ENCODE assay signal across 16 cellular contexts in the genomic region with DNA sequence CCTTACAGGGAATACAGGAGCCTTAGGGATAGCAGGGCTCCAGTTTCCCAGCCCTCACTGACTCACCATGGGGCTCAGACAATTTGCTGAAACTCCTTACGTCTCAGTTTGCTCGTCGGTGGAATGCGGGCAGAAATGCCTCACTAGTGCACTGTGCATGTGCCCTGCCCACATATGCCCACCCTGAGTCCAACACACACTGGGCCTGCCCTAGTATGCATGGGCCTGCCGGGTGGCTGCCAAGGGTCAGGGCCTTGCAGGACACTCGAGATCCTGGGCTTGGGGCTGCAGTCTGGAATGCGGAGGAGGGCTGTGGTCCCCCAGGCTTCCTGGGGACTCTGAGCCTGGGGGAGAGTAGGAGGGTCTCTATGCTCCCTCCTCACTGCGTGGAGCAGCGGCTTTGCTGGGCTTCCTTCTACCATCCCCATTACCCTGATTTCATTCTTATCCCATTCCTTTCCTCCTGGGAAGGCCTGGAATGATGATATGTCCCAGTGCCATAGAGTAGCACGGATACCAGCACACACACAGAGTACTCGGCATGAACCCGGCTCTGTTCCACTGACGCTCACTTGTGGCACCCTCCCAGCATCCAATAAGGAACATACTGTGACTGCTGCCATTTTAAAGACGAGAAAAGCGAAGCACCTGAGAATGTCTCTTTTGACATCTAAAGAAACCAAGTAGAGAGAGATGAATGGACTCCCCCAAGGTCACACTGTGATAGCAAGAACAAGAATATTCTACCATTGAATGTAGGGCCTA.
A peak's percentile ranks its signal among the peaks of the same experiment; 100 is the strongest.
DNase-seq lines count a peak whose midpoint lies in the region; ATAC-seq and TF ChIP-seq lines count a peak whose summit lies in the region.
"Had no signal": no experiment of that assay in that cellular context is flagged by ENCODE, and none has a peak within 500 bp of the region (broad histone marks: within the 10 kb centered on the region; RNA-seq: fewer than 3 reads in every experiment).

No MANE protein-coding gene starts in this region.

- no peaks in the 10 kb centered on the region for H3K36me3 Mint-ChIP-seq in activated CD4-positive, alpha-beta T cell treated with anti-CD3 and anti-CD28 coated beads, Interleukin-2, amount 10 ng/mL, durations not matched to agents 7 days and 5 days (ENCODE audit: low read depth)
- H3K36me3 Mint-ChIP-seq: activated naive CD4-positive, alpha-beta T cell treated with anti-CD3 and anti-CD28 coated beads, Interleukin-2, amount 50 U/mL, for 24 hours; mesothelial cell of epicardium had no signal

- peak overlapping the region; percentile 98 for H3K27ac ChIP-seq in Panc1 (ENCODE audit: low read length)
- H3K27ac ChIP-seq: transverse colon had no signal

- no peaks in the 10 kb centered on the region for H3K9me3 Mint-ChIP-seq in activated CD4-positive, alpha-beta T cell treated with anti-CD3 and anti-CD28 coated beads, Interleukin-2, amount 10 ng/mL, durations not matched to agents 7 days and 5 days
- H3K9me3 Mint-ChIP-seq: activated naive CD4-positive, alpha-beta T cell treated with anti-CD3 and anti-CD28 coated beads, Interleukin-2, amount 50 U/mL, for 24 hours; mesothelial cell of epicardium had no signal

- no peak overlapping the region for H3K27ac Mint-ChIP-seq in activated CD4-positive, alpha-beta T cell treated with anti-CD3 and anti-CD28 coated beads, Interleukin-2, amount 10 ng/mL, durations not matched to agents 7 days and 5 days
- H3K27ac Mint-ChIP-seq: activated naive CD4-positive, alpha-beta T cell treated with anti-CD3 and anti-CD28 coated beads, Interleukin-2, amount 50 U/mL, for 24 hours; mesothelial cell of epicardium had no signal

- H3K4me1 ChIP-seq in Panc1 (ENCODE audit: control insufficient read depth, insufficient read depth, low read length): peaks cover 73% of the 10 kb centered on the region

- in situ Hi-C loops in Panc1 (cut with HindIII; ENCODE audit: low pct_unique_long_range_greater_than_20kb, low sequenced_read_pairs): no loop called here

- no peak overlapping the region for H3K4me3 ChIP-seq in Panc1 (ENCODE audit: low read depth in 2 of 2, low read length in 2 of 2)
- H3K4me3 ChIP-seq: transverse colon had no signal

- TF ChIP-seq CTCF in Panc1 (IDR thresholded peaks at IDR 0.05): no peak

- no peak overlapping the region for H3K4me3 Mint-ChIP-seq in activated CD4-positive, alpha-beta T cell treated with anti-CD3 and anti-CD28 coated beads, Interleukin-2, amount 10 ng/mL, durations not matched to agents 7 days and 5 days
- H3K4me3 Mint-ChIP-seq: activated naive CD4-positive, alpha-beta T cell treated with anti-CD3 and anti-CD28 coated beads, Interleukin-2, amount 50 U/mL, for 24 hours; mesothelial cell of epicardium had no signal

- H3K36me3 ChIP-seq in Panc1 (ENCODE audit: control insufficient read depth, insufficient read depth, low read length): no peaks in the 10 kb centered on the region
- H3K36me3 ChIP-seq: transverse colon had no signal

- no peaks in the 10 kb centered on the region for H3K27me3 ChIP-seq in Panc1 (ENCODE audit: control insufficient read depth, insufficient read depth, low read length)
- H3K27me3 ChIP-seq: transverse colon had no signal

- CTCF ChIA-PET in Panc1 (lab: Charles Lee): no interaction called here
- CTCF ChIA-PET in activated CD4-positive, alpha-beta T cell treated with anti-CD3 and anti-CD28 coated beads, Interleukin-2, amount 10 ng/mL, durations not matched to agents 7 days and 5 days (lab: Charles Lee): no interaction called here

- DNase-seq in Daoy (ENCODE audit: low read depth) (peak; percentile 79), Panc1 (ENCODE audit: low read depth, low spot score) (no peak), ecto neural progenitor cell (ENCODE audit: low spot score) (peak; percentile 42), myocyte (ENCODE audit: low read depth) (peak; percentile 50), RKO (ENCODE audit: low spot score) (no peak), cortex of kidney (lab: John Stamatoyannopoulos, UW) (no peak)
- no peak for DNase-seq in activated CD4-positive, alpha-beta T cell treated with anti-CD3 and anti-CD28 coated beads, Interleukin-2, amount 10 ng/mL, durations not matched to agents 7 days and 5 days
- DNase-seq in activated naive CD4-positive, alpha-beta T cell treated with anti-CD3 and anti-CD28 coated beads, Interleukin-2, amount 50 U/mL, for 16 hours: no peak
- DNase-seq: AML-193; DMS79 treated with DMSO at 0.1 percent for 48 hours; Karpas-422; NCI-H2029; stimulated activated CD8-positive, alpha-beta memory T cell treated with anti-CD3 and anti-CD28 coated beads, Interleukin-4, amount 100 ng/mL, for 48 hours; transverse colon had no signal

- no TSS peak for BruUV-seq in Panc1 (replicated peaks; lab: Mats Ljungman, UMichigan)

- POLR2A ChIA-PET in Panc1 (lab: Charles Lee): no interaction called here
- POLR2A ChIA-PET in activated CD4-positive, alpha-beta T cell treated with anti-CD3 and anti-CD28 coated beads, Interleukin-2, amount 10 ng/mL, durations not matched to agents 7 days and 5 days (lab: Charles Lee): no interaction called here

- ATAC-seq in Panc1: no peak

- no peaks in the 10 kb centered on the region for H3K9me3 ChIP-seq in Panc1 (ENCODE audit: control insufficient read depth, insufficient read depth, low read depth, low read length)
- H3K9me3 ChIP-seq: transverse colon had no signal

- intact Hi-C loops in Panc1 (cut with micrococcal nuclease; ENCODE audit: unreplicated experiment): no loop called here

- no peaks in the 10 kb centered on the region for H3K27me3 Mint-ChIP-seq in activated CD4-positive, alpha-beta T cell treated with anti-CD3 and anti-CD28 coated beads, Interleukin-2, amount 10 ng/mL, durations not matched to agents 7 days and 5 days
- H3K27me3 Mint-ChIP-seq: activated naive CD4-positive, alpha-beta T cell treated with anti-CD3 and anti-CD28 coated beads, Interleukin-2, amount 50 U/mL, for 24 hours had no signal

- no peaks in the 10 kb centered on the region for H3K4me1 Mint-ChIP-seq in activated CD4-positive, alpha-beta T cell treated with anti-CD3 and anti-CD28 coated beads, Interleukin-2, amount 10 ng/mL, durations not matched to agents 7 days and 5 days
- H3K4me1 Mint-ChIP-seq: activated naive CD4-positive, alpha-beta T cell treated with anti-CD3 and anti-CD28 coated beads, Interleukin-2, amount 50 U/mL, for 24 hours had no signal

Comparison
In these comparisons a context has a peak if more than half of its experiments do, and no peak if none do; other contexts are left out.
1. DNase-seq: peak in Daoy (single experiment), ecto neural progenitor cell (single experiment) and myocyte (single experiment); none in Panc1 (single experiment), activated CD4-positive, alpha-beta T cell treated with anti-CD3 and anti-CD28 coated beads, Interleukin-2, amount 10 ng/mL, durations not matched to agents 7 days and 5 days (single experiment), activated naive CD4-positive, alpha-beta T cell treated with anti-CD3 and anti-CD28 coated beads, Interleukin-2, amount 50 U/mL, for 16 hours (single experiment), RKO (single experiment) and cortex of kidney (single experiment).